Comparison of ENCODE assay signal across 1 cellular context in the genomic region with DNA sequence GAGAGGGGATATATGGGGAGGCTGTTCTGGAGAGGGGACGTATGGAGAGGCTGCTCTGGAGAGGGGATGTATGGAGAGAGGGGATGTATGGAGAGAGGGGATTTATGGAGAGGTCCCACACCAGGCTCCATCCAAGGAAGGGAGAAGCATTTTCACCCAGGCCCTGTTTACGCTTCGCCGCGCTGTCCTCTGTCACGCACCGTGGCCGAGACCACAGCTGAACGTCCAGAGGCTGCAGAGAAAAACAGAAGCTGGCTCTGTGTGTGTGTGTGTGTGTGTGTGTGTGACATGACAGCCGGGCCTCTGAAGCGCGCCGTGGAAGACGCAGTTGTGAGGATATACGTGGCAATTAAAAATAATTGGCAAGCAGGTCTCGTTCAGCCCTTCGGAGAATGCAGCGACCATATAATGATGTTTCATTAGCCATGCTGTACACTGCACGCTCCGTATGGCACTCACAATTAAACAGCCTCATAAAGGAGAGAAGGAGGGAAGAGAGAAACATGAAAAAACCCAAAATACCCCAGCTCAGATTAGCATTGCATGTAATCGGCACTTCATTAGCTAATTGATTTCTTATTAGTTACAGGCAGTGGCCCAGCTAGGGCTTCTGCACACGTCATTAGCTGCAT.
TF ChIP-seq lines count a peak whose summit lies in the region.

No MANE protein-coding gene starts in this region.

TF ChIP-seq in H1, 55 proteins besides CTCF, POLR2A, EP300 and RAD21 (continued from another document):
- TF ChIP-seq SAP30 (IDR thresholded peaks at IDR 0.05; ENCODE audit: insufficient read depth, insufficient replicate concordance, low read length) (no peak), MAFK (IDR thresholded peaks at IDR 0.05; ENCODE audit: low read depth, low read length) (no peak), KDM1A (IDR thresholded peaks at IDR 0.05; ENCODE audit: borderline replicate concordance, low read length) (no peak)
